In genomic region chr13:34512811-34513210, GRCh38 we compare ENCODE assay signal across 3 cellular contexts.
TF ChIP-seq lines count a peak whose summit lies in the region.

No MANE protein-coding gene starts in this region.

TF ChIP-seq in A549, 52 proteins besides CTCF, POLR2A, EP300 and RAD21 (continued from another document):
- TF ChIP-seq, protein P1, sequence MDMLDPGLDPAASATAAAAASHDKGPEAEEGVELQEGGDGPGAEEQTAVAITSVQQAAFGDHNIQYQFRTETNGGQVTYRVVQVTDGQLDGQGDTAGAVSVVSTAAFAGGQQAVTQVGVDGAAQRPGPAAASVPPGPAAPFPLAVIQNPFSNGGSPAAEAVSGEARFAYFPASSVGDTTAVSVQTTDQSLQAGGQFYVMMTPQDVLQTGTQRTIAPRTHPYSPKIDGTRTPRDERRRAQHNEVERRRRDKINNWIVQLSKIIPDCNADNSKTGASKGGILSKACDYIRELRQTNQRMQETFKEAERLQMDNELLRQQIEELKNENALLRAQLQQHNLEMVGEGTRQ (IDR thresholded peaks at IDR 0.05), result no peak
- TF ChIP-seq MAFK (IDR thresholded peaks at IDR 0.05; ENCODE audit: partially characterized antibody), result peak; percentile 94
- no peak for TF ChIP-seq HOXB5 (CRISPR knock-in tag; IDR thresholded peaks at IDR 0.05)

TF ChIP-seq in GM23338, 12 proteins besides CTCF, POLR2A, EP300 and RAD21 (continues in another document):
- TF ChIP-seq, protein P2, sequence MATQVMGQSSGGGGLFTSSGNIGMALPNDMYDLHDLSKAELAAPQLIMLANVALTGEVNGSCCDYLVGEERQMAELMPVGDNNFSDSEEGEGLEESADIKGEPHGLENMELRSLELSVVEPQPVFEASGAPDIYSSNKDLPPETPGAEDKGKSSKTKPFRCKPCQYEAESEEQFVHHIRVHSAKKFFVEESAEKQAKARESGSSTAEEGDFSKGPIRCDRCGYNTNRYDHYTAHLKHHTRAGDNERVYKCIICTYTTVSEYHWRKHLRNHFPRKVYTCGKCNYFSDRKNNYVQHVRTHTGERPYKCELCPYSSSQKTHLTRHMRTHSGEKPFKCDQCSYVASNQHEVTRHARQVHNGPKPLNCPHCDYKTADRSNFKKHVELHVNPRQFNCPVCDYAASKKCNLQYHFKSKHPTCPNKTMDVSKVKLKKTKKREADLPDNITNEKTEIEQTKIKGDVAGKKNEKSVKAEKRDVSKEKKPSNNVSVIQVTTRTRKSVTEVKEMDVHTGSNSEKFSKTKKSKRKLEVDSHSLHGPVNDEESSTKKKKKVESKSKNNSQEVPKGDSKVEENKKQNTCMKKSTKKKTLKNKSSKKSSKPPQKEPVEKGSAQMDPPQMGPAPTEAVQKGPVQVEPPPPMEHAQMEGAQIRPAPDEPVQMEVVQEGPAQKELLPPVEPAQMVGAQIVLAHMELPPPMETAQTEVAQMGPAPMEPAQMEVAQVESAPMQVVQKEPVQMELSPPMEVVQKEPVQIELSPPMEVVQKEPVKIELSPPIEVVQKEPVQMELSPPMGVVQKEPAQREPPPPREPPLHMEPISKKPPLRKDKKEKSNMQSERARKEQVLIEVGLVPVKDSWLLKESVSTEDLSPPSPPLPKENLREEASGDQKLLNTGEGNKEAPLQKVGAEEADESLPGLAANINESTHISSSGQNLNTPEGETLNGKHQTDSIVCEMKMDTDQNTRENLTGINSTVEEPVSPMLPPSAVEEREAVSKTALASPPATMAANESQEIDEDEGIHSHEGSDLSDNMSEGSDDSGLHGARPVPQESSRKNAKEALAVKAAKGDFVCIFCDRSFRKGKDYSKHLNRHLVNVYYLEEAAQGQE (IDR thresholded peaks at IDR 0.05; ENCODE audit: unreplicated experiment), result no peak
- no peak for TF ChIP-seq EZH2phosphoT487 (IDR thresholded peaks at IDR 0.05; ENCODE audit: unreplicated experiment)
- TF ChIP-seq POLR2AphosphoS5 (IDR thresholded peaks at IDR 0.05; ENCODE audit: low read depth), result no peak
- no peak for TF ChIP-seq STAT1 (IDR thresholded peaks at IDR 0.05; ENCODE audit: unreplicated experiment)
- TF ChIP-seq, protein P3, sequence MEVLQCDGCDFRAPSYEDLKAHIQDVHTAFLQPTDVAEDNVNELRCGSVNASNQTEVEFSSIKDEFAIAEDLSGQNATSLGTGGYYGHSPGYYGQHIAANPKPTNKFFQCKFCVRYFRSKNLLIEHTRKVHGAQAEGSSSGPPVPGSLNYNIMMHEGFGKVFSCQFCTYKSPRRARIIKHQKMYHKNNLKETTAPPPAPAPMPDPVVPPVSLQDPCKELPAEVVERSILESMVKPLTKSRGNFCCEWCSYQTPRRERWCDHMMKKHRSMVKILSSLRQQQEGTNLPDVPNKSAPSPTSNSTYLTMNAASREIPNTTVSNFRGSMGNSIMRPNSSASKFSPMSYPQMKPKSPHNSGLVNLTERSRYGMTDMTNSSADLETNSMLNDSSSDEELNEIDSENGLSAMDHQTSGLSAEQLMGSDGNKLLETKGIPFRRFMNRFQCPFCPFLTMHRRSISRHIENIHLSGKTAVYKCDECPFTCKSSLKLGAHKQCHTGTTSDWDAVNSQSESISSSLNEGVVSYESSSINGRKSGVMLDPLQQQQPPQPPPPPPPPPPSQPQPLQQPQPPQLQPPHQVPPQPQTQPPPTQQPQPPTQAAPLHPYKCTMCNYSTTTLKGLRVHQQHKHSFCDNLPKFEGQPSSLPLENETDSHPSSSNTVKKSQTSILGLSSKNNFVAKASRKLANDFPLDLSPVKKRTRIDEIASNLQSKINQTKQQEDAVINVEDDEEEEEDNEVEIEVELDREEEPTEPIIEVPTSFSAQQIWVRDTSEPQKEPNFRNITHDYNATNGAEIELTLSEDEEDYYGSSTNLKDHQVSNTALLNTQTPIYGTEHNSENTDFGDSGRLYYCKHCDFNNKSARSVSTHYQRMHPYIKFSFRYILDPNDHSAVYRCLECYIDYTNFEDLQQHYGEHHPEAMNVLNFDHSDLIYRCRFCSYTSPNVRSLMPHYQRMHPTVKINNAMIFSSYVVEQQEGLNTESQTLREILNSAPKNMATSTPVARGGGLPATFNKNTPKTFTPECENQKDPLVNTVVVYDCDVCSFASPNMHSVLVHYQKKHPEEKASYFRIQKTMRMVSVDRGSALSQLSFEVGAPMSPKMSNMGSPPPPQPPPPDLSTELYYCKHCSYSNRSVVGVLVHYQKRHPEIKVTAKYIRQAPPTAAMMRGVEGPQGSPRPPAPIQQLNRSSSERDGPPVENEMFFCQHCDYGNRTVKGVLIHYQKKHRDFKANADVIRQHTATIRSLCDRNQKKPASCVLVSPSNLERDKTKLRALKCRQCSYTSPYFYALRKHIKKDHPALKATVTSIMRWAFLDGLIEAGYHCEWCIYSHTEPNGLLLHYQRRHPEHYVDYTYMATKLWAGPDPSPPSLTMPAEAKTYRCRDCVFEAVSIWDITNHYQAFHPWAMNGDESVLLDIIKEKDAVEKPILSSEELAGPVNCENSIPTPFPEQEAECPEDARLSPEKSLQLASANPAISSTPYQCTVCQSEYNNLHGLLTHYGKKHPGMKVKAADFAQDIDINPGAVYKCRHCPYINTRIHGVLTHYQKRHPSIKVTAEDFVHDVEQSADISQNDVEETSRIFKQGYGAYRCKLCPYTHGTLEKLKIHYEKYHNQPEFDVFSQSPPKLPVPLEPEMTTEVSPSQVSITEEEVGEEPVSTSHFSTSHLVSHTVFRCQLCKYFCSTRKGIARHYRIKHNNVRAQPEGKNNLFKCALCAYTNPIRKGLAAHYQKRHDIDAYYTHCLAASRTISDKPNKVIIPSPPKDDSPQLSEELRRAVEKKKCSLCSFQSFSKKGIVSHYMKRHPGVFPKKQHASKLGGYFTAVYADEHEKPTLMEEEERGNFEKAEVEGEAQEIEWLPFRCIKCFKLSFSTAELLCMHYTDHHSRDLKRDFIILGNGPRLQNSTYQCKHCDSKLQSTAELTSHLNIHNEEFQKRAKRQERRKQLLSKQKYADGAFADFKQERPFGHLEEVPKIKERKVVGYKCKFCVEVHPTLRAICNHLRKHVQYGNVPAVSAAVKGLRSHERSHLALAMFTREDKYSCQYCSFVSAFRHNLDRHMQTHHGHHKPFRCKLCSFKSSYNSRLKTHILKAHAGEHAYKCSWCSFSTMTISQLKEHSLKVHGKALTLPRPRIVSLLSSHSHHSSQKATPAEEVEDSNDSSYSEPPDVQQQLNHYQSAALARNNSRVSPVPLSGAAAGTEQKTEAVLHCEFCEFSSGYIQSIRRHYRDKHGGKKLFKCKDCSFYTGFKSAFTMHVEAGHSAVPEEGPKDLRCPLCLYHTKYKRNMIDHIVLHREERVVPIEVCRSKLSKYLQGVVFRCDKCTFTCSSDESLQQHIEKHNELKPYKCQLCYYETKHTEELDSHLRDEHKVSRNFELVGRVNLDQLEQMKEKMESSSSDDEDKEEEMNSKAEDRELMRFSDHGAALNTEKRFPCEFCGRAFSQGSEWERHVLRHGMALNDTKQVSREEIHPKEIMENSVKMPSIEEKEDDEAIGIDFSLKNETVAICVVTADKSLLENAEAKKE (CRISPR knock-in tag; IDR thresholded peaks at IDR 0.05), result no peak
- TF ChIP-seq ZNF331 (CRISPR knock-in tag; IDR thresholded peaks at IDR 0.05; ENCODE audit: low read depth), result no peak
- TF ChIP-seq JUNB (IDR thresholded peaks at IDR 0.05; ENCODE audit: unreplicated experiment), result no peak
- TF ChIP-seq NANOG (IDR thresholded peaks at IDR 0.05; ENCODE audit: borderline replicate concordance), result no peak
- no peak for TF ChIP-seq ZNF114 (CRISPR knock-in tag; IDR thresholded peaks at IDR 0.05)
- TF ChIP-seq EZH2 (IDR thresholded peaks at IDR 0.05; ENCODE audit: low read depth, unreplicated experiment), result no peak

TF ChIP-seq in K562, 482 proteins besides CTCF, POLR2A, EP300 and RAD21 (continued from another document):
- TF ChIP-seq CREB1 (IDR thresholded peaks at IDR 0.05) (no peak), CREB1 (CRISPR knock-in tag; IDR thresholded peaks at IDR 0.05) (no peak), C11orf30 (IDR thresholded peaks at IDR 0.05; ENCODE audit: low read depth) (0 out of 2 replicates have a peak, but pooled peaks have one; percentile 17), FOXM1 (IDR thresholded peaks at IDR 0.05; ENCODE audit: low read depth) (no peak), FOXM1 (CRISPR knock-in tag; IDR thresholded peaks at IDR 0.05; ENCODE audit: low read depth) (no peak), PHB (CRISPR knock-in tag; IDR thresholded peaks at IDR 0.05) (no peak), CHD4 (IDR thresholded peaks at IDR 0.05; ENCODE audit: insufficient read depth, insufficient replicate concordance, low read depth, low read length, poor library complexity, severe bottlenecking) (no peak), MAFG (tag; conservative IDR thresholded peaks at IDR 0.05) (peak; percentile 63), SMARCC2 (IDR thresholded peaks at IDR 0.05; ENCODE audit: low read depth) (no peak), MAFK (IDR thresholded peaks at IDR 0.05; ENCODE audit: low read length) (peak; percentile 91)
- TF ChIP-seq, protein P4, sequence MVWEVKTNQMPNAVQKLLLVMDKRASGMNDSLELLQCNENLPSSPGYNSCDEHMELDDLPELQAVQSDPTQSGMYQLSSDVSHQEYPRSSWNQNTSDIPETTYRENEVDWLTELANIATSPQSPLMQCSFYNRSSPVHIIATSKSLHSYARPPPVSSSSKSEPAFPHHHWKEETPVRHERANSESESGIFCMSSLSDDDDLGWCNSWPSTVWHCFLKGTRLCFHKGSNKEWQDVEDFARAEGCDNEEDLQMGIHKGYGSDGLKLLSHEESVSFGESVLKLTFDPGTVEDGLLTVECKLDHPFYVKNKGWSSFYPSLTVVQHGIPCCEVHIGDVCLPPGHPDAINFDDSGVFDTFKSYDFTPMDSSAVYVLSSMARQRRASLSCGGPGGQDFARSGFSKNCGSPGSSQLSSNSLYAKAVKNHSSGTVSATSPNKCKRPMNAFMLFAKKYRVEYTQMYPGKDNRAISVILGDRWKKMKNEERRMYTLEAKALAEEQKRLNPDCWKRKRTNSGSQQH (CRISPR knock-in tag; IDR thresholded peaks at IDR 0.05), result no peak
TF ChIP-seq in K562: peak in this region for 5.
